In the genomic region with DNA sequence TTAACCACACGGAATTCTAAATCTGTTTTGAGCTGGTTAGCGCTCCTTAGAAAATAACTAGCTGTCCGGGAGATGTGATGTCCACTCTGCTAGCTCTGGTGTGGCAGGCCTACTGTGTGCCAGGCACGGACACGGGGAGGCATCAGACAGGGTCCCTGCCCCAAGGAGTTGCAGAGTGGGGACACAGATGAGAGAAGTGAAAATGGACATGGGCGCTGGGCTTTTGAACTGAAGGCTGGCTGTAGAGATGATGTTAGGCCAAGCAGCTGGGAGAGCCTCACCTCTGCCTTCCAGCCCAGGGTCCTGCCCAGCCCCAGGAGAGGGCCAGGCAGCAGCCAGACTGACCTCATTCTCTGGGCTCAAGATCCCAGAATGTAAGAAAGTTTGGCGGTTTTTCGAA, we compare ENCODE assay signal across 24 cellular contexts.
DNase-seq lines count a peak whose midpoint lies in the region; ATAC-seq and TF ChIP-seq lines count a peak whose summit lies in the region.
"Had no signal": no experiment of that assay in that cellular context is flagged by ENCODE, and none has a peak within 500 bp of the region (broad histone marks: within the 10 kb centered on the region; RNA-seq: fewer than 3 reads in every experiment).

No MANE protein-coding gene starts in this region.

- peaks cover 3% of the 10 kb centered on the region for H4K20me1 ChIP-seq in osteoblast (ENCODE audit: insufficient read depth, low read length)
- H4K20me1 ChIP-seq: BLaER1 treated with 17β-estradiol and CSF1 and Interleukin-3, amounts not matched to agents 10 nM and 100 nM had no signal

- no peaks in the 10 kb centered on the region for H3K79me2 ChIP-seq in osteoblast (ENCODE audit: insufficient read depth, low read length)

- no peaks in the 10 kb centered on the region for H3K36me3 Mint-ChIP-seq in activated CD4-positive, alpha-beta T cell treated with anti-CD3 and anti-CD28 coated beads for 36 hours (ENCODE audit: low read depth)
- H3K36me3 Mint-ChIP-seq: CD14-positive monocyte; CD8-positive, alpha-beta memory T cell had no signal

- H3K4me1 Mint-ChIP-seq in activated CD4-positive, alpha-beta T cell treated with anti-CD3 and anti-CD28 coated beads for 36 hours, result no peaks in the 10 kb centered on the region
- H3K4me1 Mint-ChIP-seq: CD14-positive monocyte; CD8-positive, alpha-beta memory T cell had no signal

- intact Hi-C loops in dorsolateral prefrontal cortex (cut with DNase I), result no loop called here
- intact Hi-C loops in activated CD4-positive, alpha-beta T cell treated with anti-CD3 and anti-CD28 coated beads for 36 hours (cut with DNase I, micrococcal nuclease), result no loop called here

- CTCF ChIA-PET in activated CD4-positive, alpha-beta T cell treated with anti-CD3 and anti-CD28 coated beads for 36 hours (lab: Charles Lee), result no interaction called here

- no peak overlapping the region for H2AFZ ChIP-seq in osteoblast (ENCODE audit: low read length)

- no peaks in the 10 kb centered on the region for H3K36me3 ChIP-seq in osteoblast (ENCODE audit: insufficient read depth, low read length)
- H3K36me3 ChIP-seq: BE2C; BLaER1 treated with 17β-estradiol and CSF1 and Interleukin-3, amounts not matched to agents 10 nM and 100 nM had no signal

- TF ChIP-seq CTCF in dorsolateral prefrontal cortex (IDR thresholded peaks at IDR 0.05 in 54 of 56, conservative IDR thresholded peaks at IDR 0.05 in 2 of 56; ENCODE audit: low read depth in 1 of 56, partially characterized antibody in 56 of 56) (no peak), osteoblast (IDR thresholded peaks at IDR 0.05; ENCODE audit: extremely low read depth, low read depth, low read length) (no peak)

- H3K27ac ChIP-seq in angular gyrus (ENCODE audit: low read depth, low read length) (peak overlapping the region; percentile 69), dorsolateral prefrontal cortex (peak overlapping the region in 32 of 59 donors; percentile 4 to 83 (median 53)), osteoblast (ENCODE audit: low read depth, low read length) (no peak overlapping the region), temporal lobe (ENCODE audit: low read depth, low read length) (peak overlapping the region; percentile 23)
- H3K27ac ChIP-seq: 22Rv1; A549; BLaER1 treated with 17β-estradiol and CSF1 and Interleukin-3, amounts not matched to agents 10 nM and 100 nM had no signal

- H3K4me2 ChIP-seq in osteoblast (ENCODE audit: insufficient read depth, low read length), result no peak overlapping the region
- H3K4me2 ChIP-seq: A549; BLaER1 treated with 17β-estradiol and CSF1 and Interleukin-3, amounts not matched to agents 10 nM and 100 nM had no signal

- H3K4me3 ChIP-seq in dorsolateral prefrontal cortex, result no peak overlapping the region
- no peak overlapping the region for H3K4me3 ChIP-seq in osteoblast (ENCODE audit: insufficient read depth, low read length)
- H3K4me3 ChIP-seq: A549; BLaER1 treated with 17β-estradiol and CSF1 and Interleukin-3, amounts not matched to agents 10 nM and 100 nM; GM12878 had no signal

- ATAC-seq in activated CD4-positive, alpha-beta T cell treated with anti-CD3 and anti-CD28 coated beads for 36 hours, result no peak
- ATAC-seq in GM19455 (IDR thresholded peaks at IDR 0.05; ENCODE audit: unreplicated experiment), result no peak
- ATAC-seq: A549, GM12878 had no signal

- DNase-seq in dorsolateral prefrontal cortex (peak in 1 of 10 donors; percentile 24), osteoblast (ENCODE audit: insufficient read length, low spot score, missing footprints) (peak; percentile 44), NCI-H1436 (lab: John Stamatoyannopoulos, UW) (no peak)
- DNase-seq in activated CD4-positive, alpha-beta T cell treated with anti-CD3 and anti-CD28 coated beads for 36 hours, result no peak
- DNase-seq: ACHN; AML-193; BE2C; CD4-positive, alpha-beta T cell; CD8-positive, alpha-beta memory T cell; DMS 273 treated with DMSO at 0.1 percent for 48 hours; DMS79; EL; GDM1; GOT3; H7; HCEC 1CT had no signal

- no peaks in the 10 kb centered on the region for H3K9me3 ChIP-seq in osteoblast (ENCODE audit: low read depth, low read length)
- H3K9me3 ChIP-seq: A549; BE2C; BLaER1 treated with 17β-estradiol and CSF1 and Interleukin-3, amounts not matched to agents 10 nM and 100 nM had no signal

- POLR2A ChIA-PET in activated CD4-positive, alpha-beta T cell treated with anti-CD3 and anti-CD28 coated beads for 36 hours (lab: Charles Lee), result no interaction called here

- no peak overlapping the region for H3K27ac Mint-ChIP-seq in activated CD4-positive, alpha-beta T cell treated with anti-CD3 and anti-CD28 coated beads for 36 hours
- H3K27ac Mint-ChIP-seq: CD4-positive, alpha-beta T cell; CD8-positive, alpha-beta memory T cell had no signal

- H3K4me1 ChIP-seq in osteoblast (ENCODE audit: insufficient read depth, low read length), result no peaks in the 10 kb centered on the region
- H3K4me1 ChIP-seq: A549, BE2C had no signal

- H3K27me3 Mint-ChIP-seq in activated CD4-positive, alpha-beta T cell treated with anti-CD3 and anti-CD28 coated beads for 36 hours, result peaks cover 6% of the 10 kb centered on the region

- H3K27me3 ChIP-seq in dorsolateral prefrontal cortex (no peaks in the 10 kb centered on the region), osteoblast (ENCODE audit: insufficient read depth, low read length) (no peaks in the 10 kb centered on the region)
- H3K27me3 ChIP-seq: BE2C; BLaER1 treated with 17β-estradiol and CSF1 and Interleukin-3, amounts not matched to agents 10 nM and 100 nM had no signal

- H3K9me3 Mint-ChIP-seq in activated CD4-positive, alpha-beta T cell treated with anti-CD3 and anti-CD28 coated beads for 36 hours (ENCODE audit: low read depth), result no peaks in the 10 kb centered on the region
- H3K9me3 Mint-ChIP-seq: CD4-positive, alpha-beta T cell had no signal

- no peak overlapping the region for H3K4me3 Mint-ChIP-seq in activated CD4-positive, alpha-beta T cell treated with anti-CD3 and anti-CD28 coated beads for 36 hours
- H3K4me3 Mint-ChIP-seq: CD14-positive monocyte; CD4-positive, alpha-beta T cell; CD8-positive, alpha-beta memory T cell had no signal
